8 cellular contexts compared by ENCODE assay signal in genomic region chr9:129174102-129174723, GRCh38. TPM values are rescaled to one million over a fixed set of nuclear protein-coding genes. Genes with fewer than 3 reads are reported as not detected.
A peak's percentile ranks its signal among the peaks of the same experiment; 100 is the strongest.
DNase-seq lines count a peak whose midpoint lies in the region; ATAC-seq and TF ChIP-seq lines count a peak whose summit lies in the region.

No MANE protein-coding gene starts in this region.

- H3F3A ChIP-seq in PC-9 (ENCODE audit: insufficient read depth, low read depth): peaks cover 19% of the 10 kb centered on the region

- H3K4me1 ChIP-seq in PC-9 (replicated peaks; ENCODE audit: insufficient read depth): peaks cover 26% of the 10 kb centered on the region
- peaks cover 18% of the 10 kb centered on the region for H3K4me1 ChIP-seq in muscle layer of colon (ENCODE audit: insufficient read depth, low read length)

- H3K36me3 ChIP-seq in PC-9 (ENCODE audit: low read depth) (no peaks in the 10 kb centered on the region), muscle layer of colon (ENCODE audit: insufficient read depth, low read length) (no peaks in the 10 kb centered on the region)

- peak overlapping the region; percentile 95 for H3K4me2 ChIP-seq in PC-9

- no peaks in the 10 kb centered on the region for H3K9me3 ChIP-seq in PC-9 (ENCODE audit: insufficient read depth, low read depth)
- H3K9me3 ChIP-seq in muscle layer of colon (ENCODE audit: low read length): no peaks in the 10 kb centered on the region

- peak; percentile 41 for ATAC-seq in esophagus mucosa
- ATAC-seq in HG02642 (IDR thresholded peaks at IDR 0.05; ENCODE audit: poor library complexity, unreplicated experiment): no peak

- H3K9ac ChIP-seq in muscle layer of colon (ENCODE audit: low read length): peak overlapping the region; percentile 82

- H3K27ac ChIP-seq in PC-9: peak overlapping the region; percentile 88
- H3K27ac ChIP-seq in muscle layer of colon (ENCODE audit: low read depth, low read length): peak overlapping the region; percentile 99

- H3K4me3 ChIP-seq in PC-9 (peak overlapping the region; percentile 95), muscle layer of colon (ENCODE audit: low read depth in 1 of 2, low read length in 2 of 2) (peak overlapping the region; percentile 79 to 84)

- DNase-seq in CMK (ENCODE audit: low read depth) (peak; percentile 58), HuH-7 (ENCODE audit: low spot score) (peak; percentile 93), PC-9 (peak; percentile 65 to 90)
- peak; percentile 91 to 93 for DNase-seq in activated T-cell treated with anti-CD3 and anti-CD28 coated beads, Interleukin-2, amount 50 U/mL, for 48 hours
- DNase-seq in stimulated activated CD8-positive, alpha-beta memory T cell treated with anti-CD3 and anti-CD28 coated beads, Interleukin-4, amount 100 ng/mL, for 4 hours (ENCODE audit: low read depth in 2 of 2, low spot score in 1 of 2): peak; percentile 59 to 66

- H2AFZ ChIP-seq in PC-9: peak overlapping the region; percentile 74

- no TSS peak for BruUV-seq in PC-9 (replicated peaks; lab: Mats Ljungman, UMichigan)

- H3K27me3 ChIP-seq in PC-9 (ENCODE audit: insufficient read depth, low read depth) (no peaks in the 10 kb centered on the region), muscle layer of colon (ENCODE audit: control insufficient read depth in 1 of 2, insufficient read depth in 2 of 2, low read length in 2 of 2) (no peaks in the 10 kb centered on the region)

- CTCF ChIA-PET in PC-9 (lab: Charles Lee): interaction anchor here (0.6 to 4.1 kb wide), 15 partner anchors 19 to 860 kb away, joined by 3 to 36 read pairs (median 4); partner anchors contain the start of gene ENDOG

- intact Hi-C loops in PC-9 (cut with micrococcal nuclease; ENCODE audit: unreplicated experiment): loop anchor here (1.0 to 2.0 kb wide), 4 partner anchors 34 to 436 kb away; no protein-coding TSS in a partner anchor

- POLR2A ChIA-PET in PC-9 (lab: Charles Lee; ENCODE audit: unreplicated experiment): interaction anchor here (0.6 to 2.1 kb wide), 8 partner anchors 34 to 626 kb away, joined by 3 to 14 read pairs (median 4); no protein-coding TSS in a partner anchor

- H4K20me1 ChIP-seq in PC-9 (ENCODE audit: insufficient read depth): no peaks in the 10 kb centered on the region

- peak; percentile 92 for TF ChIP-seq CTCF in PC-9 (conservative IDR thresholded peaks at IDR 0.05)

- peaks cover 16% of the 10 kb centered on the region for H3K79me2 ChIP-seq in PC-9 (ENCODE audit: low read depth)

- H3K9me2 ChIP-seq in PC-9 (ENCODE audit: insufficient read depth): no peaks in the 10 kb centered on the region

RNA-seq across cellular contexts. Expression of gene IER5L, which starts 3.8 kb away (rescaled TPM):
- total RNA-seq in PC-9 (2021) (35.5 and 37.3 TPM in 2 replicates), esophagus mucosa (8.1 TPM)
